Comparison of ENCODE assay signal across 1 cellular context in genomic region chr1:100349276-100349675, GRCh38.
TF ChIP-seq lines count a peak whose summit lies in the region.

No MANE protein-coding gene starts in this region.

TF ChIP-seq in K562, 482 proteins besides CTCF, POLR2A, EP300 and RAD21 (continued from another document):
- 0 out of 2 replicates have a peak, but pooled peaks have one; percentile 1 for TF ChIP-seq MYBL2 (IDR thresholded peaks at IDR 0.05; ENCODE audit: low read depth)
- TF ChIP-seq MYBL2 (CRISPR knock-in tag; IDR thresholded peaks at IDR 0.05; ENCODE audit: borderline replicate concordance) = no peak
- TF ChIP-seq ELK3 (CRISPR knock-in tag; IDR thresholded peaks at IDR 0.05) = no peak
- no peak for TF ChIP-seq MEF2A (IDR thresholded peaks at IDR 0.05; ENCODE audit: control insufficient read depth, low read depth, low read length)
- no peak for TF ChIP-seq ZBED1 (IDR thresholded peaks at IDR 0.05)
- TF ChIP-seq RBM34 (IDR thresholded peaks at IDR 0.05; ENCODE audit: borderline replicate concordance, insufficient read depth, low read length) = no peak
- TF ChIP-seq NR2C1 (IDR thresholded peaks at IDR 0.05) = peak; percentile 65
- peak; percentile 14; the same call in 1 of the 2 replicates for TF ChIP-seq NR2C1 (tag; IDR thresholded peaks at IDR 0.05)
- TF ChIP-seq GABPA (tag; conservative IDR thresholded peaks at IDR 0.05; ENCODE audit: low read depth) = no peak
- TF ChIP-seq ZBTB34 (CRISPR knock-in tag; IDR thresholded peaks at IDR 0.05) = no peak
- no peak for TF ChIP-seq PATZ1 (CRISPR knock-in tag; IDR thresholded peaks at IDR 0.05; ENCODE audit: borderline replicate concordance)
- no peak for TF ChIP-seq ZBTB26 (CRISPR knock-in tag; IDR thresholded peaks at IDR 0.05)
- TF ChIP-seq RUNX1 (IDR thresholded peaks at IDR 0.05; ENCODE audit: low read depth) = no peak
- peak; percentile 97 for TF ChIP-seq MYNN (IDR thresholded peaks at IDR 0.05)
- no peak for TF ChIP-seq MYNN (CRISPR knock-in tag; IDR thresholded peaks at IDR 0.05)
- TF ChIP-seq ZNF143 (CRISPR knock-in tag; IDR thresholded peaks at IDR 0.05) = no peak
- no peak for TF ChIP-seq MAZ (CRISPR knock-in tag; conservative IDR thresholded peaks at IDR 0.05 in 1 of 2, IDR thresholded peaks at IDR 0.05 in 1 of 2)
- TF ChIP-seq IRF9 (tag; IDR thresholded peaks at IDR 0.05) = no peak
- TF ChIP-seq JUNB (CRISPR knock-in tag; conservative IDR thresholded peaks at IDR 0.05) = no peak
- no peak for TF ChIP-seq IRF2 (CRISPR knock-in tag; IDR thresholded peaks at IDR 0.05)
